Comparison of ENCODE assay signal across 11 cellular contexts in the genomic region with DNA sequence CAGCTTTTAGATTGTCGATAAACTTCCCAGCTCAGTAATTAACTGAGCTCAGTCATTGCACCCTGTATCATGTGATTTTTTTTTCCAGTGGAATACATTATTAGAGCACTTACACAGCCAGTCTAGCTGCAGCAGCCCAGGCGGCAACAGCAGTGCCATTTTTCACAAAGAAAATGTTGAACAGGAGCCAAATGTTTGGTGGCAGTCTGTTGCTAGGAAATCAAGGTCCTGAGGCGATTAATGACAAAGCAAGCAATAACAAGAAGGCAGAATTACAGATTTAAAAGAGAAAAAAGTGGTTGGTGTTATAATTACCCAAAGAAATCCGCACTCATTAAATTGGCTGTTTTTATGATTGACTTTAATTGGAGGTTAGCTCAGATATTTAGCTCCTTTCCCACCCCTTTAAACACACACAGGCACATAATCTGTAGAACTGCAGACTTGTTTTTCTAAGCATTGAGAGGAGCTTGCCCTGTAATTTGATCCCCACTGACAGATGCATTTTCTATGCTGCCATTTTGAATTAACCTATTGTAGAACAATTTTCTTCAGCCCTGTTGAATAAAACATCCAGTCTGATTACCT.
DNase-seq lines count a peak whose midpoint lies in the region; TF ChIP-seq lines count a peak whose summit lies in the region.
"Had no signal": no experiment of that assay in that cellular context is flagged by ENCODE, and none has a peak within 500 bp of the region (broad histone marks: within the 10 kb centered on the region; RNA-seq: fewer than 3 reads in every experiment).

No MANE protein-coding gene starts in this region.

- H3K27ac Mint-ChIP-seq in nephron progenitor cell, result peak overlapping the region; percentile 99
- H3K27ac Mint-ChIP-seq: stimulated activated naive CD8-positive, alpha-beta T cell treated with anti-CD3 and anti-CD28 coated beads, Interleukin-15, amount 100 ng/mL, for 72 hours; T-helper 1 cell treated with Interleukin-12 subunit alpha and Interleukin-12 subunit beta and Interleukin-4 antibody, amounts not matched to agents 30 μg/mL and 1 μg/mL, for 36 hours had no signal

- H3K4me1 Mint-ChIP-seq in nephron progenitor cell, result peaks cover 41% of the 10 kb centered on the region

- H3K79me2 ChIP-seq in OCI-LY7 (ENCODE audit: insufficient read depth, low read depth, low read length), result no peaks in the 10 kb centered on the region

- no TSS peak for BruUV-seq in OCI-LY7 (replicated peaks; lab: Mats Ljungman, UMichigan)

- DNase-seq in DMS53 treated with DMSO at 0.1 percent for 48 hours (lab: John Stamatoyannopoulos, UW; ENCODE audit: unreplicated experiment) (peak; percentile 78), NCI-H2107 treated with DMSO at 0.1 percent for 48 hours (lab: John Stamatoyannopoulos, UW; ENCODE audit: unreplicated experiment) (peak; percentile 98), cerebellar cortex (ENCODE audit: low spot score) (peak; percentile 85), nephron progenitor cell (no peak), AML-193 (lab: John Stamatoyannopoulos, UW) (no peak), OCI-LY7 (ENCODE audit: low spot score) (no peak)
- DNase-seq in activated naive CD4-positive, alpha-beta T cell (lab: John Stamatoyannopoulos, UW), result no peak
- no peak for DNase-seq in activated CD8-positive, alpha-beta memory T cell treated with anti-CD3 and anti-CD28 coated beads, Interleukin-2, amount 50 U/mL, for 48 hours
- DNase-seq: GDM1; stimulated activated naive CD8-positive, alpha-beta T cell treated with anti-CD3 and anti-CD28 coated beads, Interleukin-15, amount 100 ng/mL, for 72 hours had no signal

- POLR2A ChIA-PET in OCI-LY7 (lab: Charles Lee), result interaction anchor here (2.5 kb wide), 1 partner anchor 12 kb away, joined by 8 read pairs; no protein-coding TSS in a partner anchor

- peak overlapping the region; percentile 56 for H3K4me3 Mint-ChIP-seq in nephron progenitor cell
- H3K4me3 Mint-ChIP-seq: stimulated activated naive CD8-positive, alpha-beta T cell treated with anti-CD3 and anti-CD28 coated beads, Interleukin-15, amount 100 ng/mL, for 72 hours; T-helper 1 cell treated with Interleukin-12 subunit alpha and Interleukin-12 subunit beta and Interleukin-4 antibody, amounts not matched to agents 30 μg/mL and 1 μg/mL, for 36 hours had no signal

- no peaks in the 10 kb centered on the region for H3K9me3 ChIP-seq in OCI-LY7 (ENCODE audit: low read length)

- no peak overlapping the region for H3K4me2 ChIP-seq in OCI-LY7 (ENCODE audit: low read length)

- no peaks in the 10 kb centered on the region for H3K9me2 ChIP-seq in OCI-LY7 (ENCODE audit: insufficient read depth, low read length)

- peaks cover 19% of the 10 kb centered on the region for H3K36me3 Mint-ChIP-seq in nephron progenitor cell (ENCODE audit: low read depth)

- H3K36me3 ChIP-seq in OCI-LY7 (ENCODE audit: insufficient read depth, low read length), result no peaks in the 10 kb centered on the region

- H4K20me1 ChIP-seq in OCI-LY7 (ENCODE audit: insufficient read depth, low read length), result no peaks in the 10 kb centered on the region

- CTCF ChIA-PET in OCI-LY7 (lab: Charles Lee; ENCODE audit: unreplicated experiment), result no interaction called here

- intact Hi-C loops in OCI-LY7 (cut with micrococcal nuclease; ENCODE audit: unreplicated experiment), result no loop called here

- no peak overlapping the region for H2AFZ ChIP-seq in OCI-LY7 (ENCODE audit: low read length)

- TF ChIP-seq CTCF in nephron progenitor cell (IDR thresholded peaks at IDR 0.05) (no peak), OCI-LY7 (conservative IDR thresholded peaks at IDR 0.05; ENCODE audit: low read length) (no peak)

- no peaks in the 10 kb centered on the region for H3K27me3 Mint-ChIP-seq in nephron progenitor cell (ENCODE audit: low read depth, poor library complexity)
- H3K27me3 Mint-ChIP-seq: stimulated activated naive CD8-positive, alpha-beta T cell treated with anti-CD3 and anti-CD28 coated beads, Interleukin-15, amount 100 ng/mL, for 72 hours had no signal

- peaks cover 13% of the 10 kb centered on the region for H3K9me3 Mint-ChIP-seq in nephron progenitor cell
- H3K9me3 Mint-ChIP-seq: T-helper 1 cell treated with Interleukin-12 subunit alpha and Interleukin-12 subunit beta and Interleukin-4 antibody, amounts not matched to agents 30 μg/mL and 1 μg/mL, for 36 hours had no signal

- peaks cover 13% of the 10 kb centered on the region for H3K4me1 ChIP-seq in OCI-LY7 (ENCODE audit: insufficient read depth, low read length, poor library complexity, severe bottlenecking)

- no peak overlapping the region for H3K4me3 ChIP-seq in OCI-LY7 (ENCODE audit: low read depth, low read length, poor library complexity, severe bottlenecking)

- no peak overlapping the region for H3K27ac ChIP-seq in OCI-LY7 (ENCODE audit: low read depth, low read length, poor library complexity, severe bottlenecking)

Comparison
In these comparisons a context has a peak if more than half of its experiments do, and no peak if none do; other contexts are left out.
1. DNase-seq: peak in DMS53 treated with DMSO at 0.1 percent for 48 hours (single experiment), NCI-H2107 treated with DMSO at 0.1 percent for 48 hours (single experiment) and cerebellar cortex (single experiment); none in nephron progenitor cell (single experiment), AML-193 (0 of 2), OCI-LY7 (single experiment), activated naive CD4-positive, alpha-beta T cell (0 of 4) and activated CD8-positive, alpha-beta memory T cell treated with anti-CD3 and anti-CD28 coated beads, Interleukin-2, amount 50 U/mL, for 48 hours (single experiment).